Comparison of ENCODE assay signal across 13 cellular contexts in genomic region chr6:149483849-149484635, GRCh38. TPM values are rescaled to one million over a fixed set of nuclear protein-coding genes. Genes with fewer than 3 reads are reported as not detected.
DNase-seq lines count a peak whose midpoint lies in the region; ATAC-seq and TF ChIP-seq lines count a peak whose summit lies in the region.
"Had no signal": no experiment of that assay in that cellular context is flagged by ENCODE, and none has a peak within 500 bp of the region (broad histone marks: within the 10 kb centered on the region; RNA-seq: fewer than 3 reads in every experiment).

No MANE protein-coding gene starts in this region.

- no peak overlapping the region for H3K9ac ChIP-seq in HCT116 (ENCODE audit: low read length)
- H3K9ac ChIP-seq: KMS-11 had no signal

- H2AFZ ChIP-seq in HCT116 (ENCODE audit: low read depth, low read length, poor library complexity, severe bottlenecking) (peak overlapping the region; percentile 90), osteoblast (ENCODE audit: low read length) (no peak overlapping the region)

- POLR2A ChIA-PET in CD8-positive, alpha-beta memory T cell (lab: Charles Lee): interaction anchor here (0.6 to 2.8 kb wide), 15 partner anchors 9 to 836 kb away, joined by 3 to 39 read pairs (median 6); partner anchors contain the start of gene PPIL4
- POLR2A ChIA-PET in HCT116 (lab: Charles Lee): no interaction called here

- no peaks in the 10 kb centered on the region for H3K9me3 Mint-ChIP-seq in CD8-positive, alpha-beta memory T cell
- H3K9me3 Mint-ChIP-seq: nephron had no signal

- H3K36me3 Mint-ChIP-seq in CD8-positive, alpha-beta memory T cell: peaks cover 0 to 53% (median 6%) of the 10 kb centered on the region in 3 donors
- H3K36me3 Mint-ChIP-seq: brain had no signal

- H3K4me3 ChIP-seq in CD8-positive, alpha-beta memory T cell (ENCODE audit: low read length): peak overlapping the region; percentile 68
- no peak overlapping the region for H3K4me3 ChIP-seq in HCT116 (replicated peaks in 1 of 2; ENCODE audit: low read depth in 1 of 2, low read length in 2 of 2)
- H3K4me3 ChIP-seq in osteoblast (ENCODE audit: insufficient read depth, low read length): no peak overlapping the region

- no peak for TF ChIP-seq POLR2A in HCT116 (IDR thresholded peaks at IDR 0.05; ENCODE audit: borderline replicate concordance, extremely low read depth, insufficient read depth, insufficient read length)

- RAD21 ChIA-PET in HCT116 (lab: Charles Lee; ENCODE audit: low non-redundant PET in 1 of 2, low total read pairs in 2 of 2, uncharacterized antibody in 2 of 2, unreplicated experiment in 2 of 2): no interaction called here

- no peak for TF ChIP-seq RAD21 in HCT116 (IDR thresholded peaks at IDR 0.05; ENCODE audit: low read depth)

- H3K4me2 ChIP-seq in HCT116 (ENCODE audit: low read length): peak overlapping the region; percentile 76
- H3K4me2 ChIP-seq in osteoblast (ENCODE audit: insufficient read depth, low read length): no peak overlapping the region
- H3K4me2 ChIP-seq: KMS-11 had no signal

- no peaks in the 10 kb centered on the region for H3K27me3 ChIP-seq in CD8-positive, alpha-beta memory T cell (ENCODE audit: insufficient read depth, low read length, poor library complexity, severe bottlenecking)
- H3K27me3 ChIP-seq in HCT116 (ENCODE audit: insufficient read depth, low read length) (no peaks in the 10 kb centered on the region), osteoblast (ENCODE audit: insufficient read depth, low read length) (no peaks in the 10 kb centered on the region)

- H4K20me1 ChIP-seq in HCT116 (ENCODE audit: insufficient read depth) (no peaks in the 10 kb centered on the region), osteoblast (ENCODE audit: insufficient read depth, low read length) (no peaks in the 10 kb centered on the region)

- peak overlapping the region; percentile 73 for H3K27ac ChIP-seq in CD8-positive, alpha-beta memory T cell (ENCODE audit: low read depth, low read length)
- H3K27ac ChIP-seq in HCT116 (ENCODE audit: low read depth, low read length) (no peak overlapping the region), caudate nucleus (ENCODE audit: low read depth, low read length) (peak overlapping the region; percentile 44), osteoblast (ENCODE audit: low read depth, low read length) (no peak overlapping the region)
- H3K27ac ChIP-seq: KMS-11 had no signal

- H3K4me3 Mint-ChIP-seq in CD8-positive, alpha-beta memory T cell: peak overlapping the region; percentile 88 to 99 (median 95)
- H3K4me3 Mint-ChIP-seq: brain had no signal

- no peak for ATAC-seq in HCT116
- ATAC-seq in GM19324 (IDR thresholded peaks at IDR 0.05; ENCODE audit: low FRiP score, unreplicated experiment): no peak
- no peak for ATAC-seq in GM18867 (IDR thresholded peaks at IDR 0.05; ENCODE audit: unreplicated experiment)

- no peaks in the 10 kb centered on the region for H3K9me3 ChIP-seq in CD8-positive, alpha-beta memory T cell (ENCODE audit: low read length)
- H3K9me3 ChIP-seq in HCT116 (ENCODE audit: control insufficient read depth in 1 of 2, insufficient read depth in 1 of 2, low read depth in 1 of 2, low read length in 2 of 2) (no peaks in the 10 kb centered on the region), osteoblast (ENCODE audit: low read depth, low read length) (no peaks in the 10 kb centered on the region)

- H3K4me1 Mint-ChIP-seq in CD8-positive, alpha-beta memory T cell: peaks cover 45 to 65% (median 48%) of the 10 kb centered on the region in 3 donors

- no peaks in the 10 kb centered on the region for H3K79me2 ChIP-seq in HCT116 (ENCODE audit: insufficient read depth, low read length)
- H3K79me2 ChIP-seq in osteoblast (ENCODE audit: insufficient read depth, low read length): no peaks in the 10 kb centered on the region

- no peaks in the 10 kb centered on the region for H3K36me3 ChIP-seq in CD8-positive, alpha-beta memory T cell (ENCODE audit: insufficient read depth, low read length)
- H3K36me3 ChIP-seq in HCT116 (ENCODE audit: control insufficient read depth in 1 of 2, insufficient read depth in 2 of 2, low read length in 2 of 2): no peaks in the 10 kb centered on the region
- H3K36me3 ChIP-seq in osteoblast (ENCODE audit: insufficient read depth, low read length): no peaks in the 10 kb centered on the region

- no peak for DNase-seq in CD8-positive, alpha-beta memory T cell
- DNase-seq in HCT116 (ENCODE audit: low read depth, low spot score) (no peak), caudate nucleus (lab: John Stamatoyannopoulos, UW) (no peak), osteoblast (ENCODE audit: insufficient read length, low spot score, missing footprints) (peak; percentile 31), dermis blood vessel endothelial cell (no peak), NCI-H69 (lab: John Stamatoyannopoulos, UW) (no peak)
- DNase-seq: NCI-H446 treated with DMSO at 0.1 percent for 48 hours had no signal

- no peaks in the 10 kb centered on the region for H3K27me3 Mint-ChIP-seq in CD8-positive, alpha-beta memory T cell

- intact Hi-C loops in HCT116 (cut with micrococcal nuclease): no loop called here

- TF ChIP-seq CTCF in HCT116 (IDR thresholded peaks at IDR 0.05 in 2 of 3, conservative IDR thresholded peaks at IDR 0.05 in 1 of 3; ENCODE audit: borderline replicate concordance in 1 of 3, insufficient read depth in 1 of 3, low read depth in 2 of 3, low read length in 2 of 3) (no peak), osteoblast (IDR thresholded peaks at IDR 0.05; ENCODE audit: extremely low read depth, low read depth, low read length) (no peak)

- H3K9me2 ChIP-seq in HCT116 (ENCODE audit: insufficient read depth): no peaks in the 10 kb centered on the region

- peaks cover 42% of the 10 kb centered on the region for H3K4me1 ChIP-seq in CD8-positive, alpha-beta memory T cell (ENCODE audit: insufficient read depth, low read length)
- peaks cover 13 to 18% of the 10 kb centered on the region in 2 experiments; a peak in 3 of 4 replicates for H3K4me1 ChIP-seq in HCT116 (ENCODE audit: control insufficient read depth in 1 of 2, insufficient read depth in 2 of 2, low read length in 2 of 2)
- H3K4me1 ChIP-seq in osteoblast (ENCODE audit: insufficient read depth, low read length): peaks cover 16% of the 10 kb centered on the region

- H3K27ac Mint-ChIP-seq in CD8-positive, alpha-beta memory T cell: peak overlapping the region; percentile 91 to 100 (median 99)
- H3K27ac Mint-ChIP-seq: brain had no signal

- CTCF ChIA-PET in CD8-positive, alpha-beta memory T cell (lab: Charles Lee): interaction anchor here (0.7 to 4.0 kb wide), 15 partner anchors 10 to 402 kb away, joined by 3 to 44 read pairs (median 4); partner anchors contain the start of gene PPIL4
- CTCF ChIA-PET in HCT116 (lab: Charles Lee): no interaction called here

- BruUV-seq in HCT116 (replicated peaks; lab: Mats Ljungman, UMichigan): no TSS peak

TF ChIP-seq in HCT116, 20 proteins besides CTCF, POLR2A, EP300 and RAD21:
- no peak for TF ChIP-seq YY1 (IDR thresholded peaks at IDR 0.05; ENCODE audit: extremely low read depth, insufficient replicate concordance, low read depth, low read length)

RNA-seq across cellular contexts. Expression of gene ZC3H12D, which starts 0.8 kb away (rescaled TPM):
- total RNA-seq in CD8-positive, alpha-beta memory T cell: 10 to 100 TPM; 83.5 to 84.5 TPM
- 2.5 TPM for polyA plus RNA-seq in CD8-positive, alpha-beta memory T cell
- total RNA-seq in HCT116 (2021; ENCODE audit: unreplicated experiment): 0.30 TPM
- polyA plus RNA-seq in HCT116 (2012): 0.05 TPM in 1 of 2 replicates, not detected in the other
- under 0.01 and 0.29 TPM in 2 replicates for total RNA-seq in osteoblast
- total RNA-seq in dermis blood vessel endothelial cell: 0.17 and 0.23 TPM in 2 replicates
- total RNA-seq: glomerular endothelial cell had no signal

Comparison
In these comparisons a context has a peak if more than half of its experiments do, and no peak if none do; other contexts are left out.
1. H3K27ac ChIP-seq: peak in CD8-positive, alpha-beta memory T cell (single experiment) and caudate nucleus (single experiment); none in HCT116 (single experiment) and osteoblast (single experiment).
2. RNA of gene ZC3H12D, which starts 0.8 kb away (total RNA-seq): 83.5 to 84.5 TPM in CD8-positive, alpha-beta memory T cell; 0.30 TPM in HCT116 (single experiment), 0.17 to 0.23 TPM in dermis blood vessel endothelial cell and under 0.01 to 0.29 TPM in osteoblast; every median in the first group is over 10 times any median in the second.